ENCODE assay signal across 9 cellular contexts in the genomic region with DNA sequence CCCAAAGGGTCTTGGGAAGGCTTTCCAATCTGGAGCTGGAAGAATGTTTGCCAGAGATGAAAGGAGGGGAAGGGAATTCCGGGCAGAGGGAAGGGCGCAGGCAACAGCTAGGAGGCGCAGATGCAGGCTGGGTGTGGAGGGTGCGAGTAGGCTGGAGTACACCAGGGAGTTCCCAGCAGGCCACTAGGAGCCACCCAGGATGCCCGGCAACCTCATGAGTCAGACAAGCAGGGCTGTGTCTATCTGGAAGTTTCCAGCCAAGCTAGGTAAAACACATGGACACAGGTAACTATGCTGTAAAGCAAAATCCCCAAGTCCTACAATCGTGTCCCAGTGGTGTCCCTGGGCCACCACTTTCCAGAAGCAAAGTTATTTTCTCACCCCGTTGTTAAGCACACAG. TPM values are rescaled to one million over a fixed set of nuclear protein-coding genes. Genes with fewer than 3 reads are reported as not detected.
A peak's percentile ranks its signal among the peaks of the same experiment; 100 is the strongest.
DNase-seq lines count a peak whose midpoint lies in the region; ATAC-seq, FAIRE-seq and TF ChIP-seq lines count a peak whose summit lies in the region.
"Had no signal": no experiment of that assay in that cellular context is flagged by ENCODE, and none has a peak within 500 bp of the region (broad histone marks: within the 10 kb centered on the region; RNA-seq: fewer than 3 reads in every experiment).

No MANE protein-coding gene starts in this region.

- no peaks in the 10 kb centered on the region for H3K27me3 Mint-ChIP-seq in Calu3 (ENCODE audit: unreplicated experiment)
- H3K27me3 Mint-ChIP-seq in endodermal cell (ENCODE audit: insufficient read depth), result peaks cover 43% of the 10 kb centered on the region

- DNase-seq in Calu3 (peak; percentile 58), NCI-H82 (lab: John Stamatoyannopoulos, UW) (peak; percentile 40), endodermal cell (peak; percentile 62), ovary (peak in 2 of 5 donors; percentile 56 to 65), GM12892 (ENCODE audit: insufficient read length) (no peak), GM20000 (ENCODE audit: low spot score) (no peak)

- ATAC-seq in GM18517 (IDR thresholded peaks at IDR 0.05; ENCODE audit: unreplicated experiment), result no peak
- ATAC-seq in GM19452 (IDR thresholded peaks at IDR 0.05; ENCODE audit: unreplicated experiment), result no peak

- 67 to 74% methylated on average over 6 to 7 of the region's 7 CpGs for WGBS in endodermal cell (ENCODE audit: insufficient coverage in 1 of 2, insufficient read length in 1 of 2), 2 experiments
- 45 to 57% (median 56%) methylated on average over 7 of the region's 7 CpGs for WGBS in ovary, 3 donors

- no peak for TF ChIP-seq EP300 in ovary (IDR thresholded peaks at IDR 0.05)

- FAIRE-seq in GM12892 (lab: Jason Lieb, UNC), result no peak

- H3K36me3 ChIP-seq in endodermal cell (ENCODE audit: control insufficient read depth, insufficient read depth, low read length), result no peaks in the 10 kb centered on the region
- H3K36me3 ChIP-seq in ovary, result no peaks in the 10 kb centered on the region

- H3K27me3 ChIP-seq in endodermal cell (ENCODE audit: control insufficient read depth, insufficient read depth, low read length, poor library complexity, severe bottlenecking), result peaks cover 13% of the 10 kb centered on the region
- H3K27me3 ChIP-seq in ovary, result no peaks in the 10 kb centered on the region

- intact Hi-C loops in Calu3 (cut with micrococcal nuclease; ENCODE audit: unreplicated experiment) (no loop called here), ovary (cut with DNase I) (loop anchor here in 3 of 4 donors (5.0 to 10.0 kb wide), 4 partner anchors 46 to 158 kb away; partner anchors contain the start of gene CAPZB (in 1 of the 3))

- H3K4me3 ChIP-seq in endodermal cell (ENCODE audit: low read length), result peak overlapping the region; percentile 74
- peak overlapping the region; percentile 65 for H3K4me3 ChIP-seq in ovary

- peak overlapping the region; percentile 27 for H3K27ac Mint-ChIP-seq in Calu3 (ENCODE audit: unreplicated experiment)
- H3K27ac Mint-ChIP-seq in endodermal cell, result peak overlapping the region; percentile 53

- BruUV-seq in Calu3 (replicated peaks; lab: Mats Ljungman, UMichigan), result no TSS peak

- H3K4me1 Mint-ChIP-seq in Calu3 (ENCODE audit: low read depth, unreplicated experiment), result peaks cover 47% of the 10 kb centered on the region
- peaks cover 27% of the 10 kb centered on the region for H3K4me1 Mint-ChIP-seq in endodermal cell

- H3K4me1 ChIP-seq in endodermal cell (ENCODE audit: control insufficient read depth, insufficient read depth, low read length) (peaks cover 11% of the 10 kb centered on the region), ovary (ENCODE audit: insufficient read depth) (peaks cover 18% of the 10 kb centered on the region)

- peak overlapping the region; percentile 57 for H3K9ac ChIP-seq in endodermal cell (ENCODE audit: extremely low read depth, low read length, poor library complexity, severe bottlenecking)

- no peaks in the 10 kb centered on the region for H3K9me3 Mint-ChIP-seq in Calu3 (ENCODE audit: low read depth, unreplicated experiment)
- no peaks in the 10 kb centered on the region for H3K9me3 Mint-ChIP-seq in endodermal cell

- H3K27ac ChIP-seq in endodermal cell (ENCODE audit: low read depth, low read length) (no peak overlapping the region), ovary (peak overlapping the region; percentile 90 to 96)
- H3K27ac ChIP-seq: HL-60 had no signal

- no peaks in the 10 kb centered on the region for H3K9me3 ChIP-seq in endodermal cell (ENCODE audit: control insufficient read depth, low read length)
- no peaks in the 10 kb centered on the region for H3K9me3 ChIP-seq in ovary

- CTCF ChIA-PET in Calu3 (lab: Charles Lee), result interaction anchor here (0.5 kb wide), 1 partner anchor 297 kb away, joined by 4 read pairs; no protein-coding TSS in a partner anchor

- no peak for TF ChIP-seq POLR2A in ovary (IDR thresholded peaks at IDR 0.05)
- no peak for TF ChIP-seq POLR2A in GM12892 (IDR thresholded peaks at IDR 0.05; ENCODE audit: low read depth, low read length)

- TF ChIP-seq CTCF in Calu3 (IDR thresholded peaks at IDR 0.05; ENCODE audit: unreplicated experiment), result no peak
- peak; percentile 11 for TF ChIP-seq CTCF in endodermal cell (conservative IDR thresholded peaks at IDR 0.05)
- no peak for TF ChIP-seq CTCF in ovary (IDR thresholded peaks at IDR 0.05)
- TF ChIP-seq CTCF in GM20000 (IDR thresholded peaks at IDR 0.05; ENCODE audit: extremely low read depth, missing control alignments), result no peak

- H3K4me3 Mint-ChIP-seq in Calu3 (ENCODE audit: low read depth, unreplicated experiment) (peak overlapping the region; percentile 82), endodermal cell (peak overlapping the region; percentile 65)

- H3K36me3 Mint-ChIP-seq in Calu3 (ENCODE audit: insufficient read depth, unreplicated experiment) (peaks cover 26% of the 10 kb centered on the region), endodermal cell (ENCODE audit: low read depth) (no peaks in the 10 kb centered on the region)

RNA-seq across cellular contexts. Expression of gene NBL1, which starts 1.0 kb away (rescaled TPM):
- total RNA-seq in Calu3 (2022) (100 and 112 TPM in 2 replicates), endodermal cell (10 to 100 TPM; 13.7 to 32.4 TPM), ovary (100 to 1,000 TPM; 217 to 852 (median 530) TPM)
- polyA plus RNA-seq in endodermal cell (2013, experiment 1 of 2), result 17.1 TPM
- polyA plus RNA-seq in endodermal cell (2013, experiment 2 of 2), result 17.1 TPM
- 100 to 1,000 TPM; 127 to 525 TPM for polyA plus RNA-seq in ovary
- polyA plus RNA-seq in GM12892 (2012; ENCODE audit: missing spikeins), result 1.2 TPM

RNA-seq across cellular contexts. Expression of gene HTR6, which starts 21.6 kb away (rescaled TPM):
- total RNA-seq in Calu3 (2022), result not detected in 2 replicates
- under 1 TPM in 1 of 2 donors, not detected in 1; 0.31 TPM for total RNA-seq in endodermal cell
- polyA plus RNA-seq in endodermal cell (2013, experiment 1 of 2), result 0.18 TPM
- polyA plus RNA-seq in endodermal cell (2013, experiment 2 of 2), result 0.12 TPM
- not detected for total RNA-seq in ovary
- polyA plus RNA-seq in ovary, result not detected
- polyA plus RNA-seq in GM12892 (2012; ENCODE audit: missing spikeins), result not detected

Comparison
In these comparisons a context has a peak if more than half of its experiments do, and no peak if none do; other contexts are left out.
1. DNase-seq: peak in Calu3 (single experiment), NCI-H82 (single experiment) and endodermal cell (single experiment); none in GM12892 (single experiment) and GM20000 (single experiment).